23 cellular contexts compared by ENCODE assay signal in the genomic region with DNA sequence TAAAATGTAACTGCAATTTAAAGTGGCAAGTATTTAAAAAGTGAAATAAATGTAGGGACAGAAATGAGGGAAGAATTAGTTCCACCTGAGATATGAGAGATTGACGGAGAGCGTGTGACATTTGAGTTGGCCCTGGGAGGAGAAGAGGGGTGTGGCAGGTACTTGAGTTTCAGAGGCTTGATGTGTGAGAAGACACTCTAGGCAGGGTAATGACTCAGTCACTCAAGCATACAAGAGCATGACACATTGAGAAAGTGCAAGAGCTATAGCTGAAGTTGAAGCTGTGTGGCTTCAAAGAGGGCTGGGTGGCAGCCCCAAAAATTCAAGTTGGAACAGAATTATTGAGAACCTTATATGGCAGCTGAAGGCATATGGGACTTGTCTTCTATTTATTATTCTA.
"Had no signal": no experiment of that assay in that cellular context is flagged by ENCODE, and none has a peak within 500 bp of the region (broad histone marks: within the 10 kb centered on the region; RNA-seq: fewer than 3 reads in every experiment).

No MANE protein-coding gene starts in this region.

- H3K27me3 ChIP-seq: hepatocyte, ovary, right atrium auricular region, right lobe of liver, stomach, testis, thyroid gland, transverse colon, upper lobe of left lung, vagina had no signal

- H3K79me2 ChIP-seq: hepatocyte had no signal

- H3K36me3 ChIP-seq: lower lobe of right lung, ovary, right atrium auricular region, right lobe of liver, stomach, thyroid gland, transverse colon, upper lobe of left lung, vagina had no signal

- H3K4me3 ChIP-seq: hepatocyte, lower lobe of right lung, mucosa of descending colon, ovary, right atrium auricular region, right lobe of liver, smooth muscle cell, stomach, testis, thyroid gland, transverse colon, upper lobe of left lung, vagina had no signal

- DNase-seq: islet precursor cell; lower lobe of right lung; midbrain; mucosa of descending colon; naive thymus-derived CD4-positive, alpha-beta T cell; ovary; right lobe of liver; stimulated activated CD4-positive, alpha-beta T cell treated with anti-CD3 and anti-CD28 coated beads, Interleukin-15, amount 100 ng/mL, for 24 hours; stimulated activated CD4-positive, alpha-beta T cell treated with anti-CD3 and anti-CD28 coated beads, Interleukin-2, amount 100 ng/mL, for 24 hours; stimulated activated CD4-positive, alpha-beta T cell treated with anti-CD3 and anti-CD28 coated beads, Interleukin-4, amount 100 ng/mL, for 1 hour; stimulated activated naive B cell treated with anti-CD40 and anti-IgM and Interleukin-4, amounts not matched to agents 10 μg/mL and 1 μg/mL and 100 μg/mL, for 72 hours; stimulated activated naive CD8-positive, alpha-beta T cell treated with anti-CD3 and anti-CD28 coated beads, Interleukin-15, Interleukin-2, amounts not matched to agents 100 U/mL and 50 U/mL, for 24 hours; stomach; testis; thyroid gland; transverse colon had no signal

- H2AFZ ChIP-seq: hepatocyte had no signal

- H3K4me2 ChIP-seq: hepatocyte, smooth muscle cell had no signal

- H3K9me3 ChIP-seq: lower lobe of right lung, mucosa of descending colon, ovary, right atrium auricular region, right lobe of liver, testis, thyroid gland, transverse colon, upper lobe of left lung, vagina had no signal

- H3K27ac ChIP-seq: hepatocyte, lower lobe of right lung, ovary, right atrium auricular region, right lobe of liver, stomach, testis, thyroid gland, transverse colon, upper lobe of left lung, vagina had no signal

- H3K4me1 ChIP-seq: lower lobe of right lung, right atrium auricular region, right lobe of liver, stomach, testis, thyroid gland, transverse colon, upper lobe of left lung, vagina had no signal

- ATAC-seq: left lobe of liver; lower lobe of right lung; mucosa of descending colon; naive thymus-derived CD4-positive, alpha-beta T cell; natural killer cell treated with Interleukin-12 subunit alpha and Interleukin-12 subunit beta and Interleukin-15 and Interleukin-18, amount 100 ng/mL, for 72 hours; right lobe of liver; stimulated activated naive B cell treated with anti-CD40 and anti-IgM and Interleukin-4, amounts not matched to agents 10 μg/mL and 1 μg/mL and 100 μg/mL, for 72 hours; stimulated activated naive CD8-positive, alpha-beta T cell treated with anti-CD3 and anti-CD28 coated beads, Interleukin-15, Interleukin-2, amounts not matched to agents 100 U/mL and 50 U/mL, for 24 hours had no signal
